In the genomic region with DNA sequence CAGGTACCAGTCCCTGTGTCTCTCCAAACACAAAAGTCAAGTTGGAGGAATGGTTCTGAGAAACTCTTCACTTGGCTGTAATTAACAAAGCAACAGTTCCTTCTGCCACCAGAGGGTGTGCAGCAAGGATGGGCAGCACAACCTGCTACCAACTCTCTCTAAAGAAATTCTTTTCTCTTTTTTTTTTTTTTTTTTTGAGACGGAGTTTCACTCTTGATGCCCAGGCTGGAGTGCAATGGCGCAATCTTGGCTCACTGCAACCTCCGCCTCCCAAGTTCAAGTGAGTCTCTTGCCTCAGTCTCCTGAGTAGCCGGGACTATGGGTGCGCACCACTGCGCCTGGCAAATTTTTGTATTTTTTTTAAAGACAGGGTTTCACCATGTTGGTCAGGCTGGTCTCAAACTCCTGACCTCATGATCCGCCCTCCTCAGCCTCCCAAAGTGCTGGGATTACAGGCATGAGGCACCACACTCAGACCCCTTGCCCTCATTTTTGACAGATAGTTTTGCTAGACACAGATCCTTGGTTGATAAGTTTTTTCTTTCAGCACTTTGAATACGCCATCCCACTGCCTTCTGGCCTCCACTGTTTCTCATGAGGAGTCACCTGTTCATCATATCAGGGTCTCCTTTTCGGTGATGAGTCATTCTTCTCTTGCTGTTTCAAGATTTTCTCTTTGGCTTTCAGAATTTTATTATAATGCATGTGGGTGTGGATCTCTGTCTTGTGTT, we compare ENCODE assay signal across 8 cellular contexts. TPM values are rescaled to one million over a fixed set of nuclear protein-coding genes. Genes with fewer than 3 reads are reported as not detected.
DNase-seq lines count a peak whose midpoint lies in the region; ATAC-seq and TF ChIP-seq lines count a peak whose summit lies in the region.

No MANE protein-coding gene starts in this region.

- no peak overlapping the region for H2AFZ ChIP-seq in PC-3 (ENCODE audit: low read length)

- peaks cover 22% of the 10 kb centered on the region for H3K4me1 ChIP-seq in PC-3 (ENCODE audit: insufficient read depth, low read length)
- peaks cover 63 to 71% of the 10 kb centered on the region in 2 experiments for H3K4me1 ChIP-seq in neutrophil (ENCODE audit: control insufficient read depth in 1 of 2, insufficient read depth in 1 of 2, low read depth in 1 of 2, low read length in 1 of 2)

- no peak overlapping the region for H3K4me3 ChIP-seq in PC-3 (ENCODE audit: low read length)
- peak overlapping the region; percentile 15 to 35 for H3K4me3 ChIP-seq in neutrophil (ENCODE audit: low read depth in 1 of 2, low read length in 1 of 2)

- no peaks in the 10 kb centered on the region for H3K27me3 ChIP-seq in PC-3 (ENCODE audit: low read length)
- H3K27me3 ChIP-seq in neutrophil: no peaks in the 10 kb centered on the region

- BruUV-seq in PC-3 (replicated peaks; lab: Mats Ljungman, UMichigan): no TSS peak

- CTCF ChIA-PET in PC-3 (lab: Charles Lee): no interaction called here
- CTCF ChIA-PET in RWPE1 (lab: Yijun Ruan, JAX): no interaction called here

- peak in 1 of 2 donors; percentile 20 for ATAC-seq in activated T-cell treated with anti-CD3 and anti-CD28 coated beads, Interleukin-2, amount 50 U/mL, for 4 hours
- ATAC-seq in PC-3 (no peak), GM19328 (IDR thresholded peaks at IDR 0.05; ENCODE audit: unreplicated experiment) (no peak), HG02798 (IDR thresholded peaks at IDR 0.05; ENCODE audit: poor library complexity, unreplicated experiment) (no peak)

- no peaks in the 10 kb centered on the region for H3K9me2 ChIP-seq in PC-3 (replicated peaks; ENCODE audit: low read length)

- no peaks in the 10 kb centered on the region for H3K9me3 Mint-ChIP-seq in activated T-cell treated with anti-CD3 and anti-CD28 coated beads, Interleukin-2, amount 50 U/mL, for 4 hours
- peaks cover 11% of the 10 kb centered on the region for H3K9me3 Mint-ChIP-seq in activated T-cell treated with anti-CD3 and anti-CD28 coated beads, Interleukin-2, amount 50 U/mL, for 24 hours
- H3K9me3 Mint-ChIP-seq in dendritic cell treated with granulocyte-macrophage colony-stimulating factor and Interleukin-4, amounts not matched to agents 40 ng/mL and 50 ng/mL, for 4 days: no peaks in the 10 kb centered on the region

- no peaks in the 10 kb centered on the region for H3K79me2 ChIP-seq in PC-3 (ENCODE audit: low read length)

- peaks cover 32% of the 10 kb centered on the region for H3K4me1 Mint-ChIP-seq in activated T-cell treated with anti-CD3 and anti-CD28 coated beads, Interleukin-2, amount 50 U/mL, for 4 hours (ENCODE audit: low read depth)
- peaks cover 33% of the 10 kb centered on the region for H3K4me1 Mint-ChIP-seq in activated T-cell treated with anti-CD3 and anti-CD28 coated beads, Interleukin-2, amount 50 U/mL, for 24 hours (ENCODE audit: low read depth)
- H3K4me1 Mint-ChIP-seq in dendritic cell treated with granulocyte-macrophage colony-stimulating factor and Interleukin-4, amounts not matched to agents 40 ng/mL and 50 ng/mL, for 4 days (ENCODE audit: low read depth): peaks cover 47% of the 10 kb centered on the region

- intact Hi-C loops in PC-3 (cut with micrococcal nuclease): loop anchor here (1.0 to 5.0 kb wide), 2 partner anchors 41 to 162 kb away; no protein-coding TSS in a partner anchor
- intact Hi-C loops in dendritic cell treated with granulocyte-macrophage colony-stimulating factor and Interleukin-4, amounts not matched to agents 40 ng/mL and 50 ng/mL, for 4 days (cut with micrococcal nuclease): loop anchor here (5.0 kb wide), 1 partner anchor 76 kb away; no protein-coding TSS in a partner anchor

- H3K4me3 Mint-ChIP-seq in activated T-cell treated with anti-CD3 and anti-CD28 coated beads, Interleukin-2, amount 50 U/mL, for 4 hours: no peak overlapping the region
- no peak overlapping the region for H3K4me3 Mint-ChIP-seq in activated T-cell treated with anti-CD3 and anti-CD28 coated beads, Interleukin-2, amount 50 U/mL, for 24 hours
- H3K4me3 Mint-ChIP-seq in dendritic cell treated with granulocyte-macrophage colony-stimulating factor and Interleukin-4, amounts not matched to agents 40 ng/mL and 50 ng/mL, for 4 days: no peak overlapping the region

- H3K36me3 ChIP-seq in PC-3 (ENCODE audit: low read depth, low read length) (no peaks in the 10 kb centered on the region), neutrophil (no peaks in the 10 kb centered on the region)

- POLR2A ChIA-PET in PC-3 (lab: Charles Lee; ENCODE audit: unreplicated experiment) (no interaction called here), RWPE1 (lab: Yijun Ruan, JAX; ENCODE audit: low non-redundant PET) (no interaction called here)

- H3F3A ChIP-seq in PC-3 (ENCODE audit: low read length, unreplicated experiment): no peaks in the 10 kb centered on the region

- peak; percentile 13 for DNase-seq in activated T-cell treated with anti-CD3 and anti-CD28 coated beads, Interleukin-2, amount 50 U/mL, for 4 hours
- DNase-seq in activated T-cell treated with anti-CD3 and anti-CD28 coated beads, Interleukin-2, amount 50 U/mL, for 24 hours: no peak
- DNase-seq in PC-3: peak; percentile 61
- no peak for DNase-seq in RWPE1 (ENCODE audit: low spot score)

- no peak overlapping the region for H3K9ac ChIP-seq in PC-3 (ENCODE audit: low read length)

- H3K27me3 Mint-ChIP-seq in activated T-cell treated with anti-CD3 and anti-CD28 coated beads, Interleukin-2, amount 50 U/mL, for 4 hours (ENCODE audit: low read depth): no peaks in the 10 kb centered on the region
- no peaks in the 10 kb centered on the region for H3K27me3 Mint-ChIP-seq in activated T-cell treated with anti-CD3 and anti-CD28 coated beads, Interleukin-2, amount 50 U/mL, for 24 hours
- H3K27me3 Mint-ChIP-seq in dendritic cell treated with granulocyte-macrophage colony-stimulating factor and Interleukin-4, amounts not matched to agents 40 ng/mL and 50 ng/mL, for 4 days: peaks cover 8% of the 10 kb centered on the region

- TF ChIP-seq CTCF in PC-3 (conservative IDR thresholded peaks at IDR 0.05; ENCODE audit: low read depth, low read length): peak; percentile 65
- peak; percentile 32 for TF ChIP-seq CTCF in neutrophil (IDR thresholded peaks at IDR 0.05)
- no peak for TF ChIP-seq CTCF in RWPE1 (conservative IDR thresholded peaks at IDR 0.05; ENCODE audit: low read depth)

- H3K27ac Mint-ChIP-seq in activated T-cell treated with anti-CD3 and anti-CD28 coated beads, Interleukin-2, amount 50 U/mL, for 24 hours: no peak overlapping the region
- peak overlapping the region; percentile 39 for H3K27ac Mint-ChIP-seq in dendritic cell treated with granulocyte-macrophage colony-stimulating factor and Interleukin-4, amounts not matched to agents 40 ng/mL and 50 ng/mL, for 4 days

- H3K36me3 Mint-ChIP-seq in activated T-cell treated with anti-CD3 and anti-CD28 coated beads, Interleukin-2, amount 50 U/mL, for 4 hours (ENCODE audit: insufficient read depth): no peaks in the 10 kb centered on the region
- H3K36me3 Mint-ChIP-seq in activated T-cell treated with anti-CD3 and anti-CD28 coated beads, Interleukin-2, amount 50 U/mL, for 24 hours (ENCODE audit: low read depth): peaks cover 4% of the 10 kb centered on the region
- no peaks in the 10 kb centered on the region for H3K36me3 Mint-ChIP-seq in dendritic cell treated with granulocyte-macrophage colony-stimulating factor and Interleukin-4, amounts not matched to agents 40 ng/mL and 50 ng/mL, for 4 days (ENCODE audit: low read depth)

- no peaks in the 10 kb centered on the region for H4K20me1 ChIP-seq in PC-3 (ENCODE audit: low read length)

- no peak overlapping the region for H3K4me2 ChIP-seq in PC-3 (ENCODE audit: low read length)

- H3K27ac ChIP-seq in PC-3 (ENCODE audit: low read length) (no peak overlapping the region), neutrophil (peak overlapping the region; percentile 86), RWPE1 (no peak overlapping the region)

- H3K9me3 ChIP-seq in PC-3 (ENCODE audit: low read length) (no peaks in the 10 kb centered on the region), neutrophil (no peaks in the 10 kb centered on the region)

RNA-seq across cellular contexts. Expression of gene DEGS1, which starts 12.1 kb away (rescaled TPM):
- 10 to 100 TPM; 33.5 to 40.1 (median 34.6) TPM for total RNA-seq in activated T-cell treated with anti-CD3 and anti-CD28 coated beads, Interleukin-2, amount 50 U/mL, for 4 hours
- 71.3 and 72.2 TPM in 2 replicates for total RNA-seq in PC-3 (2014; rRNA removed)

RNA-seq across cellular contexts. Expression of gene FBXO28, which starts 57.0 kb away (rescaled TPM):
- 10 to 100 TPM; 33.1 to 34.1 (median 33.3) TPM for total RNA-seq in activated T-cell treated with anti-CD3 and anti-CD28 coated beads, Interleukin-2, amount 50 U/mL, for 4 hours
- total RNA-seq in PC-3 (2014; rRNA removed): 57.7 and 82.6 TPM in 2 replicates

Comparison
In these comparisons a context has a peak if more than half of its experiments do, and no peak if none do; other contexts are left out.
1. DNase-seq: peak in activated T-cell treated with anti-CD3 and anti-CD28 coated beads, Interleukin-2, amount 50 U/mL, for 4 hours (single experiment) and PC-3 (single experiment); none in activated T-cell treated with anti-CD3 and anti-CD28 coated beads, Interleukin-2, amount 50 U/mL, for 24 hours (single experiment) and RWPE1 (single experiment).